ENCODE assay signal across 14 cellular contexts in genomic region chr9:138053321-138053868, GRCh38.
DNase-seq lines count a peak whose midpoint lies in the region; ATAC-seq and TF ChIP-seq lines count a peak whose summit lies in the region.
"Had no signal": no experiment of that assay in that cellular context is flagged by ENCODE, and none has a peak within 500 bp of the region (broad histone marks: within the 10 kb centered on the region; RNA-seq: fewer than 3 reads in every experiment).

No MANE protein-coding gene starts in this region.

- DNase-seq in activated T-cell treated with anti-CD3 and anti-CD28 coated beads for 48 hours (ENCODE audit: low read depth) (peak; percentile 5), colonic mucosa (no peak)
- no peak for DNase-seq in activated T-cell treated with anti-CD3 and anti-CD28 coated beads, Interleukin-2, amount 50 U/mL, for 1 hour
- peak; percentile 14 for DNase-seq in Jurkat, Clone E6-1 (ENCODE audit: low read depth, low spot score)
- DNase-seq in stimulated activated CD8-positive, alpha-beta memory T cell treated with anti-CD3 and anti-CD28 coated beads, Interleukin-4, amount 100 ng/mL, for 48 hours: peak; percentile 34
- DNase-seq: activated CD4-positive, alpha-beta T cell treated with anti-CD3 and anti-CD28 coated beads for 4 hours; activated naive CD4-positive, alpha-beta T cell; MM.1S; OCI-M1 had no signal

- H3K27me3 ChIP-seq in colonic mucosa: no peaks in the 10 kb centered on the region

- H3K9ac ChIP-seq in colonic mucosa (ENCODE audit: low read depth in 2 of 2, low read length in 2 of 2): no peak overlapping the region

- H3K36me3 ChIP-seq in colonic mucosa: no peaks in the 10 kb centered on the region
- H3K36me3 ChIP-seq: breast epithelium, tibial artery had no signal

- TF ChIP-seq CTCF in colonic mucosa (IDR thresholded peaks at IDR 0.05): no peak

- ATAC-seq in HG02642 (IDR thresholded peaks at IDR 0.05; ENCODE audit: poor library complexity, unreplicated experiment) (no peak), GM19351 (IDR thresholded peaks at IDR 0.05; ENCODE audit: unreplicated experiment) (no peak)

- H3K27ac ChIP-seq in cingulate gyrus (ENCODE audit: low read depth, low read length): peak overlapping the region; percentile 29
- H3K27ac ChIP-seq in colonic mucosa: no peak overlapping the region
- H3K27ac ChIP-seq: breast epithelium, tibial artery had no signal

- H3K4me1 ChIP-seq in colonic mucosa: no peaks in the 10 kb centered on the region
- H3K4me1 ChIP-seq: breast epithelium, tibial artery had no signal

- intact Hi-C loops in colonic mucosa (cut with DNase I): no loop called here

- no peak overlapping the region for H3K4me3 ChIP-seq in Jurkat, Clone E6-1 (ENCODE audit: low read length)
- H3K4me3 ChIP-seq in colonic mucosa: no peak overlapping the region
- H3K4me3 ChIP-seq: breast epithelium, tibial artery had no signal

- H3K9me3 ChIP-seq in colonic mucosa: no peaks in the 10 kb centered on the region
- H3K9me3 ChIP-seq: breast epithelium, tibial artery had no signal

Comparison
In these comparisons a context has a peak if more than half of its experiments do, and no peak if none do; other contexts are left out.
1. DNase-seq: peak in activated T-cell treated with anti-CD3 and anti-CD28 coated beads for 48 hours (single experiment), Jurkat, Clone E6-1 (single experiment) and stimulated activated CD8-positive, alpha-beta memory T cell treated with anti-CD3 and anti-CD28 coated beads, Interleukin-4, amount 100 ng/mL, for 48 hours (single experiment); none in activated T-cell treated with anti-CD3 and anti-CD28 coated beads, Interleukin-2, amount 50 U/mL, for 1 hour (single experiment) and colonic mucosa (single experiment).